Comparison of ENCODE assay signal across 10 cellular contexts in the genomic region with DNA sequence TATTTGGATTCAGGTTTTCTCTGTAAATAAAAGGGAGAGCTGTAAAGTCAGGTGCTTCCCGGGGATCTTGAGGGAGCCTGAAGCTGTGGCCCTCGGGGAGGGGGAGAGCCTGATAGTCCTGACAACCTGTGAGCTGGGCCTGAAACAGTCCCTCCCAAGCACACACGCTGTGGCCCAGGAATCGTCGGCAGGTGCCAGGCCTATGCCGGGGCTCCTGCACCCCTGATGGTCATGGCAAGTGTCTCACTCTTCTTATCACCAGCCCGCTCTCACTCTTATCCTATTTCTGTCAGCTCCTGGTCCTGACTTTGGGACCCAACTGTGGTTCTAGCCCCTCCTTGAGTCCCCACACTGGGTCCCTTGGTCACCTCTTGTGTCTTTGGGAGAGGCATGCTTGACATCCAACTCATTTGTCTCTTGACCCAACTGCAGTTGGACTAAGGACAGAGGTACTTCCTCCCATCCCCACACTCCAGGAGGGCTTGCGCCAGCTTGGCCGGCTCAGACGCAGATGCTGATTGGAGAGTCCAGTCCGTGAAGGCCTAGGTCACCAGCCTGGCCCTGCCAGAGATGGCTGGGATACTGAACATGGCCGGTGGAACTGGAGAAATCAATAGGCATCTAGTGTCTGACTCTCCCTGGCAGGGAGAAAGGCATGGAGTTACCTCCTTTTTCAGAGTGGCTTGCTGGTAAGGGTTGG.
"Had no signal": no experiment of that assay in that cellular context is flagged by ENCODE, and none has a peak within 500 bp of the region (broad histone marks: within the 10 kb centered on the region; RNA-seq: fewer than 3 reads in every experiment).

No MANE protein-coding gene starts in this region.

- H3K9ac ChIP-seq: GM23248 had no signal

- H3K4me3 ChIP-seq: GM23248, HAP-1, K562 had no signal

- DNase-seq: GM23248, GOT3, HFFc6, IMR-90, KG1 had no signal

- FAIRE-seq: H54, HTR-8/SVneo, K562 had no signal

- H3K9me3 ChIP-seq: HAP-1 had no signal

- H3K27ac Mint-ChIP-seq: HFFc6 had no signal

- H3K36me3 ChIP-seq: HAP-1 had no signal

- H3K27ac ChIP-seq: GM23248 had no signal

- ATAC-seq: HCT116, K562 had no signal

- H2AFZ ChIP-seq: GM23248 had no signal

- H3K4me3 Mint-ChIP-seq: HFFc6 had no signal
